In the genomic region with DNA sequence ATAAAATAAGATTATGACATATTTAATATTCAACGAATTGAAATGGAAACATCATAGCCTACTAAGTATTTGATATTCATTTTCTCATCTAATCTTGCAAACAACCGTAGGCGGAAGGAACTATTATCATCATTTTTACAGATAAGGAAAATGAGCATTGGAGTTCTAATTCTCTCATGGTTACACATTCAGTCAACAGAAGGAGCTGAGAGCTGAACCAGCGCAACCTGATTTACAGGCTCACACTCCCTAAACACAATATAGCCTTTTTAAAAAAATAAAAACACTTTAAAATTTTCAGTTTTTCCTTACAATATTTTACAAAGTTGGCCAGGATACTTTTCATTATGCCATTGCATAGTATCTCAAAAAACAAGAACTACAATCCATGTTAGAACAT, we compare ENCODE assay signal across 29 cellular contexts.
DNase-seq lines count a peak whose midpoint lies in the region; ATAC-seq, FAIRE-seq and TF ChIP-seq lines count a peak whose summit lies in the region.
"Had no signal": no experiment of that assay in that cellular context is flagged by ENCODE, and none has a peak within 500 bp of the region (broad histone marks: within the 10 kb centered on the region; RNA-seq: fewer than 3 reads in every experiment).

No MANE protein-coding gene starts in this region.

- TF ChIP-seq POLR2A in prostate gland (IDR thresholded peaks at IDR 0.05) = no peak

- peaks cover 6% of the 10 kb centered on the region for H3K27me3 Mint-ChIP-seq in activated T-helper 1 cell treated with anti-CD3 and anti-CD28 coated beads, Interleukin-12 subunit alpha, Interleukin-12 subunit beta, Interleukin-2, Interleukin-4 antibody, amounts not matched to agents 30 ng/mL and 10 ng/mL and 1 ng/mL, durations not matched to agents 14 hours and 24 hours and 36 hours (ENCODE audit: insufficient read depth)

- intact Hi-C loops in Right ventricle myocardium superior (cut with DNase I) (no loop called here), prostate gland (cut with DNase I) (no loop called here)
- intact Hi-C loops in activated T-helper 1 cell treated with anti-CD3 and anti-CD28 coated beads, Interleukin-12 subunit alpha, Interleukin-12 subunit beta, Interleukin-2, Interleukin-4 antibody, amounts not matched to agents 30 ng/mL and 10 ng/mL and 1 ng/mL, durations not matched to agents 14 hours and 24 hours and 36 hours (cut with micrococcal nuclease) = no loop called here

- peak; percentile 61 for FAIRE-seq in endometrium (lab: Jason Lieb, UNC)
- FAIRE-seq: D721Med, GM18507, RCC 7860 had no signal

- no peaks in the 10 kb centered on the region for H3K36me3 Mint-ChIP-seq in activated T-helper 1 cell treated with anti-CD3 and anti-CD28 coated beads, Interleukin-12 subunit alpha, Interleukin-12 subunit beta, Interleukin-2, Interleukin-4 antibody, amounts not matched to agents 30 ng/mL and 10 ng/mL and 1 ng/mL, durations not matched to agents 14 hours and 24 hours and 36 hours (ENCODE audit: low read depth)
- H3K36me3 Mint-ChIP-seq: CD8-positive, alpha-beta memory T cell had no signal

- H3K4me1 ChIP-seq in cardiac muscle cell (ENCODE audit: low read depth) (no peaks in the 10 kb centered on the region), prostate gland (replicated peaks) (no peaks in the 10 kb centered on the region)

- DNase-seq in cardiac muscle cell (ENCODE audit: low read depth in 1 of 2, low spot score in 1 of 2) (no peak), Right ventricle myocardium superior (no peak), prostate gland (ENCODE audit: low spot score) (peak; percentile 18), SIG-M5 treated with dmso at 0.1 percent for 504 hours (lab: John Stamatoyannopoulos, UW; ENCODE audit: unreplicated experiment) (no peak)
- DNase-seq in activated T-helper 1 cell treated with anti-CD3 and anti-CD28 coated beads, Interleukin-12 subunit alpha, Interleukin-12 subunit beta, Interleukin-2, Interleukin-4 antibody, amounts not matched to agents 30 ng/mL and 10 ng/mL and 1 ng/mL, durations not matched to agents 14 hours and 24 hours and 36 hours (ENCODE audit: low spot score) = no peak
- DNase-seq in stimulated activated CD4-positive, alpha-beta T cell treated with anti-CD3 and anti-CD28 coated beads, Interleukin-2, amount 100 ng/mL, for 48 hours = no peak
- DNase-seq: AML-193; C1 segment of cervical spinal cord; CD8-positive, alpha-beta memory T cell; DMS53; GDM1; GOT3; HCEC 1CT; KG1; NCI-H1105; NCI-H146; NCI-H2029; NCI-H2171; NCI-H345; NCI-H524; NCI-H774; NK-92 treated with Interleukin-12 subunit alpha and Interleukin-12 subunit beta, amount 100 ng/mL, for 24 hours had no signal

- H3K4me3 ChIP-seq in cardiac muscle cell (no peak overlapping the region), prostate gland (no peak overlapping the region)

- no peaks in the 10 kb centered on the region for H3K27me3 ChIP-seq in cardiac muscle cell
- H3K27me3 ChIP-seq in prostate gland (replicated peaks; ENCODE audit: insufficient read depth) = no peaks in the 10 kb centered on the region

- H3K27ac ChIP-seq in cardiac muscle cell (peak overlapping the region; percentile 18), prostate gland (no peak overlapping the region)
- H3K27ac ChIP-seq: 22Rv1 had no signal

- H3K36me3 ChIP-seq in cardiac muscle cell (peaks cover 20% of the 10 kb centered on the region), prostate gland (no peaks in the 10 kb centered on the region)

- H3K9me3 ChIP-seq in cardiac muscle cell (ENCODE audit: low read depth) = no peaks in the 10 kb centered on the region
- H3K9me3 ChIP-seq in prostate gland = no peaks in the 10 kb centered on the region

- TF ChIP-seq CTCF in cardiac muscle cell (IDR thresholded peaks at IDR 0.05; ENCODE audit: low read depth, low read length) (no peak), prostate gland (IDR thresholded peaks at IDR 0.05) (no peak)

- no peaks in the 10 kb centered on the region for H3K4me1 Mint-ChIP-seq in activated T-helper 1 cell treated with anti-CD3 and anti-CD28 coated beads, Interleukin-12 subunit alpha, Interleukin-12 subunit beta, Interleukin-2, Interleukin-4 antibody, amounts not matched to agents 30 ng/mL and 10 ng/mL and 1 ng/mL, durations not matched to agents 14 hours and 24 hours and 36 hours (ENCODE audit: low read depth)
- H3K4me1 Mint-ChIP-seq: CD8-positive, alpha-beta memory T cell had no signal

- ATAC-seq in Right ventricle myocardium superior (ENCODE audit: poor library complexity) (no peak), HG03439 (IDR thresholded peaks at IDR 0.05; ENCODE audit: unreplicated experiment) (no peak)
- ATAC-seq: Right ventricle myocardium inferior had no signal

- H3K4me3 Mint-ChIP-seq in activated T-helper 1 cell treated with anti-CD3 and anti-CD28 coated beads, Interleukin-12 subunit alpha, Interleukin-12 subunit beta, Interleukin-2, Interleukin-4 antibody, amounts not matched to agents 30 ng/mL and 10 ng/mL and 1 ng/mL, durations not matched to agents 14 hours and 24 hours and 36 hours = no peak overlapping the region
- H3K4me3 Mint-ChIP-seq: CD8-positive, alpha-beta memory T cell had no signal

- no peaks in the 10 kb centered on the region for H3K9me3 Mint-ChIP-seq in activated T-helper 1 cell treated with anti-CD3 and anti-CD28 coated beads, Interleukin-12 subunit alpha, Interleukin-12 subunit beta, Interleukin-2, Interleukin-4 antibody, amounts not matched to agents 30 ng/mL and 10 ng/mL and 1 ng/mL, durations not matched to agents 14 hours and 24 hours and 36 hours
- H3K9me3 Mint-ChIP-seq: CD8-positive, alpha-beta memory T cell had no signal

- WGBS in prostate gland = 52% methylated on average over 4 of the region's 4 CpGs

- no peak overlapping the region for H3K27ac Mint-ChIP-seq in activated T-helper 1 cell treated with anti-CD3 and anti-CD28 coated beads, Interleukin-12 subunit alpha, Interleukin-12 subunit beta, Interleukin-2, Interleukin-4 antibody, amounts not matched to agents 30 ng/mL and 10 ng/mL and 1 ng/mL, durations not matched to agents 14 hours and 24 hours and 36 hours
- H3K27ac Mint-ChIP-seq: CD8-positive, alpha-beta memory T cell had no signal
